In the genomic region with DNA sequence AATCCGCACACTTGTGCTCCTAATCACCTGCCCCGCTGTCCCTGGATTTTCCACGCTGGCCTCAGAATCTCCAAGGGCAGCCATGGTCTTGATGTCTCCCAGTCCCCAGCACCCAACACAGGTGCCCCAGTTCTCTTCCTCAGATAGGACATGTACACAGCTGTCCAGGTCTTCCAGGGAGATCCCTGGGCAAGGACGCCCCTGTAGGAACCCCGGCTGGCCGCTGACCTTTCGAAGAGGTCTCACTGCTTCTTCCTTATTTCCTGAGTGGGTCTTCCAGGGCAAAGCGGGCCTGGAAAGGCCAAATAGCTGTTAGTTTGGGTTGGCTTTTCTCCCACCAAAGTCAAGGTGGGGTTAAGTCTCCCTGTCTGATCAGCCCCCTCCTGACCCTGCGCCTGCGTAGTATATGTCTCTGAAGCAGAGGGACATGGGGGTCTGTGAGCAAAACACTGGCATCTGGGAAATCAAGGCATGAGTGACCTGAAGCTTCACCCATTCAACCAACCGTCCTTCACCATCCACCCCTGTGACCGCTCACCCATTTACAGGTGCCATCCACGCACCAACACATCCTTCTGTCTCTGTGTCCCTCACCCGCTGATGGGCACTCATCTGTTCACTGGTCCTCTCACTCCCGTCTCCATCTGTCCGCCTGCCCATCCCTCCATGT, we compare ENCODE assay signal across 15 cellular contexts. TPM values are rescaled to one million over a fixed set of nuclear protein-coding genes. Genes with fewer than 3 reads are reported as not detected.
DNase-seq lines count a peak whose midpoint lies in the region; ATAC-seq and TF ChIP-seq lines count a peak whose summit lies in the region.
"Had no signal": no experiment of that assay in that cellular context is flagged by ENCODE, and none has a peak within 500 bp of the region (broad histone marks: within the 10 kb centered on the region; RNA-seq: fewer than 3 reads in every experiment).

No MANE protein-coding gene starts in this region.

- TF ChIP-seq CTCF in chondrocyte (IDR thresholded peaks at IDR 0.05) (no peak), progenitor cell of endocrine pancreas (IDR thresholded peaks at IDR 0.05; ENCODE audit: unreplicated experiment) (no peak)

- H3K9me3 Mint-ChIP-seq in chondrocyte (ENCODE audit: low read depth) (no peaks in the 10 kb centered on the region), progenitor cell of endocrine pancreas (ENCODE audit: low read depth) (no peaks in the 10 kb centered on the region)
- H3K9me3 Mint-ChIP-seq in stimulated activated effector memory CD8-positive, alpha-beta T cell treated with anti-CD3 and anti-CD28 coated beads, Interleukin-12 subunit alpha, Interleukin-12 subunit beta, amount 100 ng/mL, for 72 hours, result no peaks in the 10 kb centered on the region

- H3K4me1 Mint-ChIP-seq in chondrocyte (ENCODE audit: low read depth), result peaks cover 1% of the 10 kb centered on the region
- no peaks in the 10 kb centered on the region for H3K4me1 Mint-ChIP-seq in stimulated activated effector memory CD8-positive, alpha-beta T cell treated with anti-CD3 and anti-CD28 coated beads, Interleukin-12 subunit alpha, Interleukin-12 subunit beta, amount 100 ng/mL, for 72 hours
- no peaks in the 10 kb centered on the region for H3K4me1 Mint-ChIP-seq in progenitor cell of endocrine pancreas (ENCODE audit: low read depth)

- DNase-seq in Right ventricle myocardium superior (peak; percentile 33), left cardiac atrium (no peak), chondrocyte (ENCODE audit: low spot score) (peak; percentile 73), left colon (peak; percentile 1 to 6), GOT3 (lab: John Stamatoyannopoulos, UW) (no peak), progenitor cell of endocrine pancreas (ENCODE audit: low spot score, unreplicated experiment) (no peak)
- DNase-seq in stimulated activated effector memory CD8-positive, alpha-beta T cell treated with anti-CD3 and anti-CD28 coated beads, Interleukin-12 subunit alpha, Interleukin-12 subunit beta, amount 100 ng/mL, for 72 hours (ENCODE audit: low spot score in 2 of 2), result no peak
- DNase-seq: ACHN; KG1; NCI-H1092; NCI-H1694; NCI-H69; NK-92 treated with Interleukin-12 subunit alpha and Interleukin-12 subunit beta, amount 100 ng/mL, for 24 hours had no signal

- intact Hi-C loops in Right ventricle myocardium superior (cut with DNase I) (no loop called here), left cardiac atrium (cut with DNase I) (no loop called here), left colon (cut with DNase I, micrococcal nuclease) (no loop called here)

- ATAC-seq in Right ventricle myocardium superior (ENCODE audit: poor library complexity) (no peak), left cardiac atrium (no peak), left colon (no peak), HG03108 (IDR thresholded peaks at IDR 0.05; ENCODE audit: unreplicated experiment) (no peak)
- ATAC-seq in stimulated activated effector memory CD8-positive, alpha-beta T cell treated with anti-CD3 and anti-CD28 coated beads, Interleukin-12 subunit alpha, Interleukin-12 subunit beta, amount 100 ng/mL, for 72 hours, result no peak

- H3K36me3 Mint-ChIP-seq in chondrocyte (ENCODE audit: low read depth) (no peaks in the 10 kb centered on the region), progenitor cell of endocrine pancreas (ENCODE audit: insufficient read depth) (no peaks in the 10 kb centered on the region)
- no peaks in the 10 kb centered on the region for H3K36me3 Mint-ChIP-seq in stimulated activated effector memory CD8-positive, alpha-beta T cell treated with anti-CD3 and anti-CD28 coated beads, Interleukin-12 subunit alpha, Interleukin-12 subunit beta, amount 100 ng/mL, for 72 hours
- H3K36me3 Mint-ChIP-seq: CD4-positive, alpha-beta memory T cell had no signal

- no peak overlapping the region for H3K27ac Mint-ChIP-seq in chondrocyte (ENCODE audit: unreplicated experiment)
- peak overlapping the region; percentile 76 for H3K27ac Mint-ChIP-seq in stimulated activated effector memory CD8-positive, alpha-beta T cell treated with anti-CD3 and anti-CD28 coated beads, Interleukin-12 subunit alpha, Interleukin-12 subunit beta, amount 100 ng/mL, for 72 hours
- H3K27ac Mint-ChIP-seq in progenitor cell of endocrine pancreas, result no peak overlapping the region
- H3K27ac Mint-ChIP-seq: CD4-positive, alpha-beta memory T cell had no signal

- H3K27me3 Mint-ChIP-seq in chondrocyte (ENCODE audit: low read depth), result peaks cover 1% of the 10 kb centered on the region
- H3K27me3 Mint-ChIP-seq in progenitor cell of endocrine pancreas, result peaks cover 45% of the 10 kb centered on the region
- H3K27me3 Mint-ChIP-seq: CD4-positive, alpha-beta memory T cell had no signal

- no peak overlapping the region for H3K4me3 Mint-ChIP-seq in chondrocyte (ENCODE audit: unreplicated experiment)
- no peak overlapping the region for H3K4me3 Mint-ChIP-seq in stimulated activated effector memory CD8-positive, alpha-beta T cell treated with anti-CD3 and anti-CD28 coated beads, Interleukin-12 subunit alpha, Interleukin-12 subunit beta, amount 100 ng/mL, for 72 hours
- H3K4me3 Mint-ChIP-seq in progenitor cell of endocrine pancreas (ENCODE audit: low read depth), result no peak overlapping the region
- H3K4me3 Mint-ChIP-seq: CD4-positive, alpha-beta memory T cell had no signal

RNA-seq across cellular contexts. Expression of a gene that starts 4.6 kb away (rescaled TPM):
- total RNA-seq in Right ventricle myocardium superior, result 0.46 TPM
- 1 to 10 TPM; 1.7 to 2.1 TPM for total RNA-seq in left cardiac atrium
- 5.1 to 6.5 TPM (median 6.5 TPM) in 3 replicates for total RNA-seq in chondrocyte
- 1 to 10 TPM; 1.4 to 2.0 TPM for total RNA-seq in left colon
- total RNA-seq in progenitor cell of endocrine pancreas, result 0.58 and 0.65 TPM in 2 replicates

Comparison
In these comparisons a context has a peak if more than half of its experiments do, and no peak if none do; other contexts are left out.
1. DNase-seq: peak in Right ventricle myocardium superior (single experiment), chondrocyte (single experiment) and left colon (2 of 2); none in left cardiac atrium (single experiment), stimulated activated effector memory CD8-positive, alpha-beta T cell treated with anti-CD3 and anti-CD28 coated beads, Interleukin-12 subunit alpha, Interleukin-12 subunit beta, amount 100 ng/mL, for 72 hours (0 of 2), GOT3 (single experiment) and progenitor cell of endocrine pancreas (single experiment).